12 cellular contexts compared by ENCODE assay signal in the genomic region with DNA sequence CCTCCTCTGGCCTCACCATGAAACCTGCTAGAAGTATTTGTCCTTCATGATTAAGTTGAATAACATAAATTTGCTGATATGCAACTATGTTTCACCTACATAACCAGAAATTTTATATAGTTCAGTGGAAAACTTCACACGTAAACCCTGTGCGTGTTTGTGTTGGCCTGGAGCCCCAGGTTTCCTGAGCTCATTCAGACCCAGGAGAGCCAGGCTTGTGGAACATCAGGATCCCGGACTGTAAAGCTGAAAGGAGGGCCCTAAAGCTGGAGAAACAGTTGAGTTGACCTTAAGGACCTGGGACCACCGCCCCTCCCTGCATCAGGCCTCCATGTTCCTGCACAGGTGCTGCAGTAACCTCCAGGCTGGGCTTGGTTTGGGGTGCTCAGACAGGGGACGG. TPM values are rescaled to one million over a fixed set of nuclear protein-coding genes. Genes with fewer than 3 reads are reported as not detected.
DNase-seq lines count a peak whose midpoint lies in the region; ATAC-seq, FAIRE-seq and TF ChIP-seq lines count a peak whose summit lies in the region.
"Had no signal": no experiment of that assay in that cellular context is flagged by ENCODE, and none has a peak within 500 bp of the region (broad histone marks: within the 10 kb centered on the region; RNA-seq: fewer than 3 reads in every experiment).

No MANE protein-coding gene starts in this region.

- no peaks in the 10 kb centered on the region for H3K36me3 ChIP-seq in PC-3 (ENCODE audit: low read depth, low read length)
- no peaks in the 10 kb centered on the region for H3K36me3 ChIP-seq in K562 (ENCODE audit: control insufficient read depth, insufficient read depth, low read length)
- H3K36me3 ChIP-seq in liver (ENCODE audit: control insufficient read depth in 4 of 4, insufficient read depth in 3 of 4, low read depth in 1 of 4, low read length in 3 of 4), result no peaks in the 10 kb centered on the region
- H3K36me3 ChIP-seq in testis (ENCODE audit: low read depth, missing control alignments), result no peaks in the 10 kb centered on the region
- H3K36me3 ChIP-seq: SJCRH30 had no signal

- no peaks in the 10 kb centered on the region for H3F3A ChIP-seq in PC-3 (ENCODE audit: low read length, unreplicated experiment)

- CTCF ChIA-PET in PC-3 (lab: Charles Lee), result interaction anchor here (0.6 to 1.6 kb wide), 2 partner anchors 8 to 71 kb away, joined by 4 to 7 read pairs; no protein-coding TSS in a partner anchor
- CTCF ChIA-PET in K562 (lab: Yijun Ruan, JAX; ENCODE audit: low intra/inter-chr PET ratio), result interaction anchor here (0.5 to 3.4 kb wide), 10 partner anchors 27 to 573 kb away, joined by 3 to 61 read pairs (median 4); a partner anchor contains a TSS

- H4K20me1 ChIP-seq in PC-3 (ENCODE audit: low read length) (no peaks in the 10 kb centered on the region), K562 (replicated peaks; ENCODE audit: control insufficient read depth, insufficient read depth, low read length) (no peaks in the 10 kb centered on the region)

- in situ Hi-C loops in K562 (cut with MboI), result no loop called here

- POLR2A ChIA-PET in PC-3 (lab: Charles Lee; ENCODE audit: unreplicated experiment) (no interaction called here), K562 (lab: Yijun Ruan, JAX) (interaction anchor here (0.6 to 1.3 kb wide), 2 partner anchors 13 to 762 kb away, joined by 3 to 4 read pairs; no protein-coding TSS in a partner anchor)

- H3K9me3 ChIP-seq in PC-3 (ENCODE audit: low read length), result no peaks in the 10 kb centered on the region
- no peaks in the 10 kb centered on the region for H3K9me3 ChIP-seq in K562 (replicated peaks; ENCODE audit: control insufficient read depth, insufficient read depth, low read depth, low read length)
- no peaks in the 10 kb centered on the region for H3K9me3 ChIP-seq in liver (ENCODE audit: control insufficient read depth in 4 of 4, low read length in 3 of 4)
- H3K9me3 ChIP-seq in testis, result no peaks in the 10 kb centered on the region
- H3K9me3 ChIP-seq: SJCRH30 had no signal

- H2AFZ ChIP-seq in PC-3 (ENCODE audit: low read length) (no peak overlapping the region), K562 (ENCODE audit: low read depth, low read length) (no peak overlapping the region)

- peaks cover 15% of the 10 kb centered on the region; the same call in 1 of the 2 replicates for H3K27me3 ChIP-seq in PC-3 (ENCODE audit: low read length)
- peaks cover 28 to 37% of the 10 kb centered on the region in 2 experiments for H3K27me3 ChIP-seq in K562 (ENCODE audit: control insufficient read depth in 2 of 2, insufficient read depth in 2 of 2, low read length in 2 of 2)
- no peaks in the 10 kb centered on the region for H3K27me3 ChIP-seq in liver (ENCODE audit: control insufficient read depth in 4 of 4, insufficient read depth in 4 of 4, low read length in 3 of 4)
- no peaks in the 10 kb centered on the region for H3K27me3 ChIP-seq in testis

- H3K4me3 ChIP-seq in PC-3 (ENCODE audit: low read length), result no peak overlapping the region
- H3K4me3 ChIP-seq in K562, result no peak overlapping the region
- no peak overlapping the region for H3K4me3 ChIP-seq in liver (ENCODE audit: low read depth in 1 of 3, low read length in 3 of 3)
- H3K4me3 ChIP-seq in testis, result no peak overlapping the region
- H3K4me3 ChIP-seq: SJCRH30 had no signal

- ATAC-seq in PC-3, result 0 out of 2 replicates have a peak, but pooled peaks have one; percentile 14
- no peak for ATAC-seq in K562

- TF ChIP-seq POLR2A in K562 (conservative IDR thresholded peaks at IDR 0.05), result no peak
- no peak for TF ChIP-seq POLR2A in testis (IDR thresholded peaks at IDR 0.05)

- no peaks in the 10 kb centered on the region for H3K9me1 ChIP-seq in K562 (ENCODE audit: control insufficient read depth, insufficient read depth, low read length)

- H3K27ac ChIP-seq in PC-3 (ENCODE audit: low read length) (no peak overlapping the region), K562 (ENCODE audit: extremely low read depth, low read depth, low read length) (no peak overlapping the region), liver (ENCODE audit: low read depth in 1 of 2, low read length in 2 of 2) (no peak overlapping the region), testis (peak overlapping the region in 1 of 2 donors; percentile 32)
- H3K27ac ChIP-seq: SJCRH30 had no signal

- TF ChIP-seq RAD21 in K562 (CRISPR knock-in tag; conservative IDR thresholded peaks at IDR 0.05 in 1 of 2, IDR thresholded peaks at IDR 0.05 in 1 of 2), result no peak
- no peak for TF ChIP-seq RAD21 in liver (IDR thresholded peaks at IDR 0.05)

- DNase-seq in PC-3 (no peak), K562 (ENCODE audit: extremely low read depth in 1 of 4, low spot score in 3 of 4) (no peak), testis (peak; percentile 74), NCI-H146 treated with DMSO at 0.1 percent for 48 hours (lab: John Stamatoyannopoulos, UW; ENCODE audit: unreplicated experiment) (no peak), GM19239 (ENCODE audit: insufficient read length, low spot score) (no peak), NCI-H1694 (lab: John Stamatoyannopoulos, UW) (no peak)
- DNase-seq: Calu3, NCI-H446 treated with DMSO at 0.1 percent for 48 hours, SJCRH30 had no signal

- H3K4me2 ChIP-seq in PC-3 (ENCODE audit: low read length) (0 out of 2 replicates have a peak overlapping the region, but pooled peaks have one; percentile 22), K562 (ENCODE audit: insufficient read depth, low read length) (no peak overlapping the region)

- H3K79me2 ChIP-seq in PC-3 (ENCODE audit: low read length) (no peaks in the 10 kb centered on the region), K562 (ENCODE audit: control insufficient read depth, insufficient read depth, low read length) (no peaks in the 10 kb centered on the region)

- intact Hi-C loops in PC-3 (cut with micrococcal nuclease) (loop anchor here (2.0 kb wide), 2 partner anchors 166 to 242 kb away; no protein-coding TSS in a partner anchor), K562 (cut with micrococcal nuclease) (loop anchor here (10.0 kb wide), 1 partner anchor 244 kb away; no protein-coding TSS in a partner anchor), testis (cut with DNase I; ENCODE audit: low total_unique reads) (no loop called here)

- no peak for TF ChIP-seq EP300 in K562 (IDR thresholded peaks at IDR 0.05; ENCODE audit: low read length)

- TF ChIP-seq CTCF in PC-3 (conservative IDR thresholded peaks at IDR 0.05; ENCODE audit: low read depth, low read length) (no peak), K562 (IDR thresholded peaks at IDR 0.05 in 2 of 3, conservative IDR thresholded peaks at IDR 0.05 in 1 of 3; ENCODE audit: insufficient read depth in 2 of 3, low read depth in 1 of 3, low read length in 3 of 3) (no peak), liver (IDR thresholded peaks at IDR 0.05; ENCODE audit: low read depth, low read length, missing input control) (no peak), testis (IDR thresholded peaks at IDR 0.05) (no peak)

- 50% methylated on average over 5 of the region's 5 CpGs for WGBS in K562 (ENCODE audit: insufficient coverage, low coverage, missing lambda C conversion rate)
- 55% methylated on average over 5 of the region's 5 CpGs for WGBS in liver
- WGBS in testis, 2 donors, result 49 to 68% methylated on average over 5 of the region's 5 CpGs

- H3K9ac ChIP-seq in PC-3 (ENCODE audit: low read length) (no peak overlapping the region), K562 (ENCODE audit: insufficient read depth in 1 of 2, low read depth in 2 of 2, low read length in 2 of 2) (no peak overlapping the region; a peak in 1 of 4 replicates), liver (ENCODE audit: low read depth in 1 of 2, low read length in 2 of 2) (no peak overlapping the region)

- no TSS peak for BruUV-seq in PC-3 (replicated peaks; lab: Mats Ljungman, UMichigan)
- BruUV-seq in K562 (replicated peaks; lab: Mats Ljungman, UMichigan), result no TSS peak

- H3K4me1 ChIP-seq in PC-3 (ENCODE audit: insufficient read depth, low read length) (peaks cover 5% of the 10 kb centered on the region; the same call in 1 of the 2 replicates), K562 (replicated peaks in 1 of 2; ENCODE audit: control insufficient read depth in 2 of 2, insufficient read depth in 2 of 2, low read length in 2 of 2) (peaks cover 5 to 11% of the 10 kb centered on the region in 2 experiments; a peak in 3 of 5 replicates), liver (ENCODE audit: control insufficient read depth in 4 of 4, insufficient read depth in 4 of 4, low read length in 3 of 4) (peaks cover 0 to 24% (median 16%) of the 10 kb centered on the region in 4 donors), testis (peaks cover 14% of the 10 kb centered on the region)
- H3K4me1 ChIP-seq: SJCRH30 had no signal

- FAIRE-seq in K562 (lab: Jason Lieb, UNC), result no peak
- no peak for FAIRE-seq in GM19239 (lab: Jason Lieb, UNC)

- H3K9me2 ChIP-seq in PC-3 (replicated peaks; ENCODE audit: low read length), result no peaks in the 10 kb centered on the region

RNA-seq across cellular contexts. Expression of a gene that starts 3.1 kb away (rescaled TPM):
- total RNA-seq in PC-3 (2014; rRNA removed), result not detected in 2 replicates
- not detected in 2 replicates for total RNA-seq in K562 (2011; cell fraction: chromatin; rRNA removed; ENCODE audit: low replicate concordance)
- total RNA-seq in K562 (2011; cell fraction: nucleolus; rRNA removed), result not detected in 2 replicates
- total RNA-seq in K562 (2011; cell fraction: nucleoplasm; rRNA removed), result not detected in 2 replicates
- total RNA-seq in K562 (2014; rRNA removed), result not detected in 2 replicates
- total RNA-seq in K562 (2014; rRNA removed; fragmentation: Illumina TruSeq; extraction: Trizol), result not detected in 2 replicates
- not detected in 2 replicates for total RNA-seq in K562 (2015; rRNA removed; fragmentation: Illumina TruSeq; extraction: Trizol)
- not detected in 2 replicates for total RNA-seq in K562 (2021)
- not detected in 2 replicates for polyA plus RNA-seq in K562 (2011; rRNA removed)
- polyA plus RNA-seq in K562 (2011; cell fraction: cytosol; rRNA removed), result not detected in 2 replicates
- polyA plus RNA-seq in K562 (2011; cell fraction: nucleus; rRNA removed), result not detected in 2 replicates
- polyA plus RNA-seq in K562 (2012), result not detected in 2 replicates
- not detected in 2 replicates for polyA plus RNA-seq in K562 (2014; fragmentation: Illumina TruSeq; extraction: Trizol)
- not detected for polyA plus RNA-seq in K562 (2014; fragmentation: Nextera tagmentation; extraction: Ambion mirVana)
- not detected in 2 replicates for polyA plus RNA-seq in K562 (2014; rRNA removed)
- polyA minus RNA-seq in K562 (2011; rRNA and poly(A)+ RNA removed), result not detected in 2 replicates
- polyA minus RNA-seq in K562 (2011; cell fraction: cytosol; rRNA and poly(A)+ RNA removed), result not detected in 2 replicates
- polyA minus RNA-seq in K562 (2011; cell fraction: nucleus; rRNA and poly(A)+ RNA removed), result not detected in 2 replicates
- total RNA-seq in liver, result not detected
- not detected for polyA plus RNA-seq in liver
- total RNA-seq in testis, result 10 to 100 TPM; 10.7 to 13.1 TPM
- 51.7 TPM for polyA plus RNA-seq in testis (ENCODE audit: insufficient read depth, low read depth, low replicate concordance)
- total RNA-seq: Calu3; CD4-positive, alpha-beta T cell; H7; SJCRH30 had no signal

RNA-seq across cellular contexts. Expression of a gene that starts 26.2 kb away (rescaled TPM):
- 26.2 and 30.4 TPM in 2 replicates for total RNA-seq in PC-3 (2014; rRNA removed)
- total RNA-seq in K562 (2011; cell fraction: chromatin; rRNA removed; ENCODE audit: low replicate concordance), result 36.2 and 99.3 TPM in 2 replicates
- 53.7 and 56.5 TPM in 2 replicates for total RNA-seq in K562 (2011; cell fraction: nucleolus; rRNA removed)
- total RNA-seq in K562 (2011; cell fraction: nucleoplasm; rRNA removed), result 43.9 and 45.0 TPM in 2 replicates
- total RNA-seq in K562 (2014; rRNA removed), result 30.5 and 34.6 TPM in 2 replicates
- 9.3 and 12.9 TPM in 2 replicates for total RNA-seq in K562 (2014; rRNA removed; fragmentation: Illumina TruSeq; extraction: Trizol)
- total RNA-seq in K562 (2015; rRNA removed; fragmentation: Illumina TruSeq; extraction: Trizol), result 23.6 and 24.6 TPM in 2 replicates
- total RNA-seq in K562 (2021), result 31.8 and 34.0 TPM in 2 replicates
- 11.4 and 11.6 TPM in 2 replicates for polyA plus RNA-seq in K562 (2011; rRNA removed)
- 9.5 and 18.3 TPM in 2 replicates for polyA plus RNA-seq in K562 (2011; cell fraction: cytosol; rRNA removed)
- 24.7 and 40.8 TPM in 2 replicates for polyA plus RNA-seq in K562 (2011; cell fraction: nucleus; rRNA removed)
- polyA plus RNA-seq in K562 (2012), result 16.8 and 19.6 TPM in 2 replicates
- polyA plus RNA-seq in K562 (2014; fragmentation: Illumina TruSeq; extraction: Trizol), result 18.3 and 23.7 TPM in 2 replicates
- 1 to 10 TPM in 1 of 2 experiments, under 1 TPM in 1; 0.97 to 1.0 TPM for polyA plus RNA-seq in K562 (2014; fragmentation: Nextera tagmentation; extraction: Ambion mirVana)
- 21.9 and 24.4 TPM in 2 replicates for polyA plus RNA-seq in K562 (2014; rRNA removed)
- 14.8 and 19.6 TPM in 2 replicates for polyA minus RNA-seq in K562 (2011; rRNA and poly(A)+ RNA removed)
- polyA minus RNA-seq in K562 (2011; cell fraction: cytosol; rRNA and poly(A)+ RNA removed), result 13.1 and 15.3 TPM in 2 replicates
- 33.1 and 37.5 TPM in 2 replicates for polyA minus RNA-seq in K562 (2011; cell fraction: nucleus; rRNA and poly(A)+ RNA removed)
- total RNA-seq in liver, result 1 to 10 TPM; 9.2 to 9.6 TPM
- 1 to 10 TPM; 1.9 to 4.5 TPM for polyA plus RNA-seq in liver
- 10 to 100 TPM; 13.4 to 14.6 TPM for total RNA-seq in testis
- 6.2 TPM for polyA plus RNA-seq in testis (ENCODE audit: insufficient read depth, low read depth, low replicate concordance)

RNA-seq across cellular contexts. Expression of a gene that starts 48.2 kb away (rescaled TPM):
- 19.7 and 23.0 TPM in 2 replicates for total RNA-seq in PC-3 (2014; rRNA removed)
- total RNA-seq in K562 (2011; cell fraction: chromatin; rRNA removed; ENCODE audit: low replicate concordance), result 9.6 and 23.7 TPM in 2 replicates
- total RNA-seq in K562 (2011; cell fraction: nucleolus; rRNA removed), result 7.2 and 7.6 TPM in 2 replicates
- 11.3 and 12.1 TPM in 2 replicates for total RNA-seq in K562 (2011; cell fraction: nucleoplasm; rRNA removed)
- 26.0 and 26.4 TPM in 2 replicates for total RNA-seq in K562 (2014; rRNA removed)
- total RNA-seq in K562 (2014; rRNA removed; fragmentation: Illumina TruSeq; extraction: Trizol), result 42.6 and 51.3 TPM in 2 replicates
- total RNA-seq in K562 (2015; rRNA removed; fragmentation: Illumina TruSeq; extraction: Trizol), result 40.5 and 44.2 TPM in 2 replicates
- total RNA-seq in K562 (2021), result 28.6 and 29.9 TPM in 2 replicates
- 21.3 and 31.3 TPM in 2 replicates for polyA plus RNA-seq in K562 (2011; rRNA removed)
- 7.9 and 9.8 TPM in 2 replicates for polyA plus RNA-seq in K562 (2011; cell fraction: cytosol; rRNA removed)
- 6.9 and 8.7 TPM in 2 replicates for polyA plus RNA-seq in K562 (2011; cell fraction: nucleus; rRNA removed)
- 18.2 and 20.2 TPM in 2 replicates for polyA plus RNA-seq in K562 (2012)
- polyA plus RNA-seq in K562 (2014; fragmentation: Illumina TruSeq; extraction: Trizol), result 29.4 and 33.9 TPM in 2 replicates
- polyA plus RNA-seq in K562 (2014; fragmentation: Nextera tagmentation; extraction: Ambion mirVana), result 10 to 100 TPM; 23.5 to 30.8 TPM
- polyA plus RNA-seq in K562 (2014; rRNA removed), result 20.4 and 22.3 TPM in 2 replicates
- polyA minus RNA-seq in K562 (2011; rRNA and poly(A)+ RNA removed), result 41.8 and 42.8 TPM in 2 replicates
- 14.1 and 17.6 TPM in 2 replicates for polyA minus RNA-seq in K562 (2011; cell fraction: cytosol; rRNA and poly(A)+ RNA removed)
- 11.4 and 22.5 TPM in 2 replicates for polyA minus RNA-seq in K562 (2011; cell fraction: nucleus; rRNA and poly(A)+ RNA removed)
- total RNA-seq in liver, result 10 to 100 TPM; 12.2 to 12.3 TPM
- 1 to 10 TPM; 5.4 to 9.8 TPM for polyA plus RNA-seq in liver
- 10 to 100 TPM; 20.3 to 20.5 TPM for total RNA-seq in testis
- 19.7 TPM for polyA plus RNA-seq in testis (ENCODE audit: insufficient read depth, low read depth, low replicate concordance)

Comparison
In these comparisons a context has a peak if more than half of its experiments do, and no peak if none do; other contexts are left out.
1. RNA of a gene that starts 3.1 kb away (total RNA-seq): 10.7 to 13.1 TPM in testis; not detected in liver, not detected in PC-3 and not detected in K562; every median in the first group is over 10 times any median in the second.